In the genomic region with DNA sequence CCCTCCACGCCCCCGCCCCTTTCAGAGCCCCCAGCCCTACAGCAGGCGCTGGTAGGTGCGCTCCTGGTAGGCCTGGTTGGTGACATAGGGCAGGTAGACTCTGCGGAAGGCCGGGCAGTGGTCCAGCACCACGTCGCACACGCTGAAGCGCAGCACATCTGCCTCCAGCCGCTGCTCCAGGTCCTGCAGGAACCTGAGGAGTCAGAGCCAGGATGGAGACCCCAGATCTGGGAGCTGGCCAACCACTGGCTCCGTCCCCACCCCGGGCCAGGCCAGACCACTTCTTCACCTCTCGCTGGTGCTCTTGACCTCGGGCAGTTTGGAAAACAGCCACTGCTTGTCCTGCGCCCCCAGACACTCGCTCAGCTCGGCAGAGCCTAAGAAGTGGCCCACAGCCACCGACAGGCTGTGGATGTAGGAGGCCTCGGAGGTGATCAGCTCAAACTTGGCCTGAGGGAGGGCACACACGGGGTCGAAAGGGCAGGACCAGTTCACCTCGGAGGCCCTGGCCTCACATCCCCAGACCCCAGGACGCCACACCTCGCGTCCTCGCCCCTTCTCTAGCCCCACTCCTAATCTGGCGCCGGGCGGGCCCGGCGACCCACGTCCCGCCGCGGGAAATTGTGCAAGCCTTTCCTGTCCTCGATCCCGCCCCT, we compare ENCODE assay signal across 1 cellular context.
A peak's percentile ranks its signal among the peaks of the same experiment; 100 is the strongest.
TF ChIP-seq lines count a peak whose summit lies in the region.

No MANE protein-coding gene starts in this region.

TF ChIP-seq in HepG2, 621 proteins besides CTCF, POLR2A, EP300 and RAD21 (continues in another document):
- TF ChIP-seq, protein P1, sequence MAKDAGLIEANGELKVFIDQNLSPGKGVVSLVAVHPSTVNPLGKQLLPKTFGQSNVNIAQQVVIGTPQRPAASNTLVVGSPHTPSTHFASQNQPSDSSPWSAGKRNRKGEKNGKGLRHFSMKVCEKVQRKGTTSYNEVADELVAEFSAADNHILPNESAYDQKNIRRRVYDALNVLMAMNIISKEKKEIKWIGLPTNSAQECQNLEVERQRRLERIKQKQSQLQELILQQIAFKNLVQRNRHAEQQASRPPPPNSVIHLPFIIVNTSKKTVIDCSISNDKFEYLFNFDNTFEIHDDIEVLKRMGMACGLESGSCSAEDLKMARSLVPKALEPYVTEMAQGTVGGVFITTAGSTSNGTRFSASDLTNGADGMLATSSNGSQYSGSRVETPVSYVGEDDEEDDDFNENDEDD (CRISPR knock-in tag; IDR thresholded peaks at IDR 0.05; ENCODE audit: borderline replicate concordance), result peak; percentile 40; the same call in 1 of the 2 replicates
- TF ChIP-seq ZBTB38 (CRISPR knock-in tag; IDR thresholded peaks at IDR 0.05) (0 out of 2 replicates have a peak, but pooled peaks have one; percentile 32), DZIP1 (CRISPR knock-in tag; IDR thresholded peaks at IDR 0.05) (no peak), SP5 (CRISPR knock-in tag; IDR thresholded peaks at IDR 0.05; ENCODE audit: borderline replicate concordance, low read depth) (0 out of 2 replicates have a peak, but pooled peaks have one; percentile 39), TFDP2 (CRISPR knock-in tag; IDR thresholded peaks at IDR 0.05) (peak; percentile 29; the same call in 1 of the 2 replicates), ZNF280D (CRISPR knock-in tag; IDR thresholded peaks at IDR 0.05) (0 out of 2 replicates have a peak, but pooled peaks have one; percentile 17), PATZ1 (CRISPR knock-in tag; IDR thresholded peaks at IDR 0.05) (peak; percentile 6; the same call in 1 of the 2 replicates), BRD4 (CRISPR knock-in tag; IDR thresholded peaks at IDR 0.05) (0 out of 2 replicates have a peak, but pooled peaks have one; percentile 22), CEBPG (CRISPR knock-in tag; IDR thresholded peaks at IDR 0.05) (peak; percentile 48), ZBTB20 (CRISPR knock-in tag; IDR thresholded peaks at IDR 0.05; ENCODE audit: borderline replicate concordance, low read depth) (0 out of 2 replicates have a peak, but pooled peaks have one; percentile 31), ZSCAN9 (CRISPR knock-in tag; IDR thresholded peaks at IDR 0.05; ENCODE audit: borderline replicate concordance) (peak; percentile 9; the same call in 1 of the 2 replicates), TEAD3 (CRISPR knock-in tag; optimal IDR thresholded peaks at IDR 0.05; ENCODE audit: borderline replicate concordance) (peak; percentile 44), SP1 (IDR thresholded peaks at IDR 0.05) (no peak), SP1 (CRISPR knock-in tag; IDR thresholded peaks at IDR 0.05) (peak; percentile 24; the same call in 1 of the 2 replicates), SMAD1 (CRISPR knock-in tag; IDR thresholded peaks at IDR 0.05; ENCODE audit: borderline replicate concordance, low read depth) (0 out of 2 replicates have a peak, but pooled peaks have one; percentile 21), NAIF1 (CRISPR knock-in tag; IDR thresholded peaks at IDR 0.05; ENCODE audit: borderline replicate concordance) (no peak), MXD4 (CRISPR knock-in tag; IDR thresholded peaks at IDR 0.05) (peak; percentile 50; the same call in 1 of the 2 replicates), PHF8 (CRISPR knock-in tag; IDR thresholded peaks at IDR 0.05) (0 out of 2 replicates have a peak, but pooled peaks have one; percentile 18), ERF (CRISPR knock-in tag; IDR thresholded peaks at IDR 0.05) (0 out of 2 replicates have a peak, but pooled peaks have one; percentile 11), ZNF768 (CRISPR knock-in tag; IDR thresholded peaks at IDR 0.05) (peak; percentile 14; the same call in 1 of the 2 replicates), REXO4 (CRISPR knock-in tag; IDR thresholded peaks at IDR 0.05; ENCODE audit: borderline replicate concordance) (no peak), RXRA (CRISPR knock-in tag; IDR thresholded peaks at IDR 0.05) (peak; percentile 57), CSRNP1 (CRISPR knock-in tag; IDR thresholded peaks at IDR 0.05) (0 out of 2 replicates have a peak, but pooled peaks have one; percentile 2), HIVEP1 (CRISPR knock-in tag; IDR thresholded peaks at IDR 0.05) (no peak), ZKSCAN5 (CRISPR knock-in tag; IDR thresholded peaks at IDR 0.05) (0 out of 2 replicates have a peak, but pooled peaks have one; percentile 46), ZNF564 (CRISPR knock-in tag; IDR thresholded peaks at IDR 0.05) (no peak), PCBP1 (IDR thresholded peaks at IDR 0.05; ENCODE audit: borderline replicate concordance, low read depth, low read length) (peak; percentile 61; the same call in 1 of the 2 replicates), ZSCAN20 (CRISPR knock-in tag; IDR thresholded peaks at IDR 0.05; ENCODE audit: borderline replicate concordance) (no peak), TBX2 (CRISPR knock-in tag; IDR thresholded peaks at IDR 0.05; ENCODE audit: borderline replicate concordance) (0 out of 2 replicates have a peak, but pooled peaks have one; percentile 5), ZFY (CRISPR knock-in tag; IDR thresholded peaks at IDR 0.05) (peak; percentile 47), RARA (CRISPR knock-in tag; IDR thresholded peaks at IDR 0.05) (peak; percentile 29; the same call in 1 of the 2 replicates), CEBPB (IDR thresholded peaks at IDR 0.05; ENCODE audit: borderline replicate concordance, low read depth, low read length) (peak; percentile 65), MTA3 (CRISPR knock-in tag; IDR thresholded peaks at IDR 0.05) (no peak)
- TF ChIP-seq, protein P2, sequence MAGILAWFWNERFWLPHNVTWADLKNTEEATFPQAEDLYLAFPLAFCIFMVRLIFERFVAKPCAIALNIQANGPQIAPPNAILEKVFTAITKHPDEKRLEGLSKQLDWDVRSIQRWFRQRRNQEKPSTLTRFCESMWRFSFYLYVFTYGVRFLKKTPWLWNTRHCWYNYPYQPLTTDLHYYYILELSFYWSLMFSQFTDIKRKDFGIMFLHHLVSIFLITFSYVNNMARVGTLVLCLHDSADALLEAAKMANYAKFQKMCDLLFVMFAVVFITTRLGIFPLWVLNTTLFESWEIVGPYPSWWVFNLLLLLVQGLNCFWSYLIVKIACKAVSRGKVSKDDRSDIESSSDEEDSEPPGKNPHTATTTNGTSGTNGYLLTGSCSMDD (CRISPR knock-in tag; IDR thresholded peaks at IDR 0.05), result no peak
- TF ChIP-seq, protein P3, sequence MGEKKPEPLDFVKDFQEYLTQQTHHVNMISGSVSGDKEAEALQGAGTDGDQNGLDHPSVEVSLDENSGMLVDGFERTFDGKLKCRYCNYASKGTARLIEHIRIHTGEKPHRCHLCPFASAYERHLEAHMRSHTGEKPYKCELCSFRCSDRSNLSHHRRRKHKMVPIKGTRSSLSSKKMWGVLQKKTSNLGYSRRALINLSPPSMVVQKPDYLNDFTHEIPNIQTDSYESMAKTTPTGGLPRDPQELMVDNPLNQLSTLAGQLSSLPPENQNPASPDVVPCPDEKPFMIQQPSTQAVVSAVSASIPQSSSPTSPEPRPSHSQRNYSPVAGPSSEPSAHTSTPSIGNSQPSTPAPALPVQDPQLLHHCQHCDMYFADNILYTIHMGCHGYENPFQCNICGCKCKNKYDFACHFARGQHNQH (CRISPR knock-in tag; IDR thresholded peaks at IDR 0.05), result 0 out of 2 replicates have a peak, but pooled peaks have one; percentile 17
- TF ChIP-seq, protein P4, sequence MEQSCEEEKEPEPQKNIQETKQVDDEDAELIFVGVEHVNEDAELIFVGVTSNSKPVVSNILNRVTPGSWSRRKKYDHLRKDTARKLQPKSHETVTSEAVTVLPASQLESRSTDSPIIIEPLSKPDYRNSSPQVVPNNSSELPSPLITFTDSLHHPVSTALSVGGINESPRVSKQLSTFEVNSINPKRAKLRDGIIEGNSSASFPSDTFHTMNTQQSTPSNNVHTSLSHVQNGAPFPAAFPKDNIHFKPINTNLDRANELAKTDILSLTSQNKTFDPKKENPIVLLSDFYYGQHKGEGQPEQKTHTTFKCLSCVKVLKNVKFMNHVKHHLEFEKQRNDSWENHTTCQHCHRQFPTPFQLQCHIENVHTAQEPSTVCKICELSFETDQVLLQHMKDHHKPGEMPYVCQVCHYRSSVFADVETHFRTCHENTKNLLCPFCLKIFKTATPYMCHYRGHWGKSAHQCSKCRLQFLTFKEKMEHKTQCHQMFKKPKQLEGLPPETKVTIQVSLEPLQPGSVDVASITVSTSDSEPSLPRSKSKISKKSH (CRISPR knock-in tag; IDR thresholded peaks at IDR 0.05; ENCODE audit: borderline replicate concordance), result 0 out of 2 replicates have a peak, but pooled peaks have one; percentile 26
- TF ChIP-seq, protein P5, sequence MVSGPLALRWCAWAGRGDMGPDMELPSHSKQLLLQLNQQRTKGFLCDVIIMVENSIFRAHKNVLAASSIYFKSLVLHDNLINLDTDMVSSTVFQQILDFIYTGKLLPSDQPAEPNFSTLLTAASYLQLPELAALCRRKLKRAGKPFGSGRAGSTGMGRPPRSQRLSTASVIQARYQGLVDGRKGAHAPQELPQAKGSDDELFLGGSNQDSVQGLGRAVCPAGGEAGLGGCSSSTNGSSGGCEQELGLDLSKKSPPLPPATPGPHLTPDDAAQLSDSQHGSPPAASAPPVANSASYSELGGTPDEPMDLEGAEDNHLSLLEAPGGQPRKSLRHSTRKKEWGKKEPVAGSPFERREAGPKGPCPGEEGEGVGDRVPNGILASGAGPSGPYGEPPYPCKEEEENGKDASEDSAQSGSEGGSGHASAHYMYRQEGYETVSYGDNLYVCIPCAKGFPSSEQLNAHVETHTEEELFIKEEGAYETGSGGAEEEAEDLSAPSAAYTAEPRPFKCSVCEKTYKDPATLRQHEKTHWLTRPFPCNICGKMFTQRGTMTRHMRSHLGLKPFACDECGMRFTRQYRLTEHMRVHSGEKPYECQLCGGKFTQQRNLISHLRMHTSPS (CRISPR knock-in tag; IDR thresholded peaks at IDR 0.05; ENCODE audit: low read depth), result no peak
